In the genomic region with DNA sequence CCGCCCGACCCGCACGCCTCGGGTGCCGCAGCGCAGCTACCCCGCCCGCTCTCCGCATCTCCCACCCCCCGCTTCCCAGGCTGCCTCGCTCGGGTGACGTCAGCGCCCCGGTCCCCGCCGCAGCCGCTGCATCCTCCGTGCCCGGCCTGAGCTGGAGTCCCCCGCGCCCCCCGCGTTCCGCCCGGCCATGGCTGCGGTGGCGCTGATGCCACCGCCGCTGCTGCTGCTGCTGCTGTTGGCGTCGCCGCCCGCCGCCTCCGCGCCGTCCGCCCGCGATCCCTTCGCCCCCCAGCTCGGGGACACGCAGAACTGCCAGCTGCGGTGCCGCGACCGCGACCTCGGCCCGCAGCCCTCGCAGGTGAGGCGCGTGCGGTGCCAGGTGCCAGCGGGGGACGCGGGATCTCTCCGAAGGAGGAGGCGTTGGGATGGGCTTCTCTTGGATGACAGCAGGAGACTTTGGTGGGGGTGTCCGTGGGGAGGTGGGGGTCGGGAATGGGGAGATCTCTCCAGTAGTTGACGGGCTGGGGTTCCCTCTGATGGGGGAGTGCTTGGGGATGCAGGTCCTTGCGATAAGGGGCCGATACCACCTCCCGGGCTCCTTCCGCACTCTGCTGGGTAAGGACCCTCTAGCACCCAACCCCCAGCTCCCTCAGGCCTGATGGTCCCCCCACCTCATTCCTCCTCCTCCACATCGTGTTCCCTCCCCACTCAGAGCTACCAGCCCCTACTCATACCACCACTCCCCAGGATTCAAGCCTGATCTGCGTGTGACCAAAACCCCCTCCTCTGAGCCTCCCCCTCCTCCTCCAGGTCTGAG, we compare ENCODE assay signal across 8 cellular contexts. TPM values are rescaled to one million over a fixed set of nuclear protein-coding genes. Genes with fewer than 3 reads are reported as not detected.
DNase-seq lines count a peak whose midpoint lies in the region; ATAC-seq, FAIRE-seq and TF ChIP-seq lines count a peak whose summit lies in the region.

A gene (plus strand): TSS at position 99 of the 817 bp plus-strand sequence. CDS start 89 bp downstream, at position 188.

- H3K27ac Mint-ChIP-seq in T-helper 2 cell treated with Interferon-gamma antibody and Interleukin-4, amounts not matched to agents 5 μg/mL and 100 μg/mL, for 36 hours, result no peak within 1 kb of the TSS
- H3K27ac Mint-ChIP-seq in natural killer cell, result no peak within 1 kb of the TSS

- H3K4me1 Mint-ChIP-seq in T-helper 2 cell treated with Interferon-gamma antibody and Interleukin-4, amounts not matched to agents 5 μg/mL and 100 μg/mL, for 36 hours (ENCODE audit: low read depth), result peaks cover 5% of the 10 kb centered on the region
- H3K4me1 Mint-ChIP-seq in natural killer cell, result peaks cover 4 to 23% of the 10 kb centered on the region in 2 donors

- TF ChIP-seq CTCF in natural killer cell (IDR thresholded peaks at IDR 0.05), result no peak

- FAIRE-seq in H54 (lab: Jason Lieb, UNC), result no peak

- intact Hi-C loops in natural killer cell (cut with micrococcal nuclease), result no loop called here

- H3K4me3 Mint-ChIP-seq in T-helper 2 cell treated with Interferon-gamma antibody and Interleukin-4, amounts not matched to agents 5 μg/mL and 100 μg/mL, for 36 hours, result peak within 1 kb of the TSS; percentile 61
- H3K4me3 Mint-ChIP-seq in natural killer cell, result peak within 1 kb of the TSS; percentile 57

- DNase-seq in H54 (ENCODE audit: insufficient read length, low spot score) (no peak), ecto neural progenitor cell (ENCODE audit: low spot score) (peak; percentile 74), natural killer cell (peak; percentile 42), medulla oblongata (ENCODE audit: extremely low spot score) (no peak), kidney glomerular epithelial cell (lab: John Stamatoyannopoulos, UW) (no peak)
- DNase-seq in T-helper 2 cell treated with Interferon-gamma antibody and Interleukin-4, amounts not matched to agents 5 μg/mL and 100 μg/mL, for 36 hours (ENCODE audit: low spot score), result peak; percentile 27

- no peaks in the 10 kb centered on the region for H3K9me3 Mint-ChIP-seq in T-helper 2 cell treated with Interferon-gamma antibody and Interleukin-4, amounts not matched to agents 5 μg/mL and 100 μg/mL, for 36 hours
- H3K9me3 Mint-ChIP-seq in natural killer cell, result no peaks in the 10 kb centered on the region

- H3K36me3 Mint-ChIP-seq in T-helper 2 cell treated with Interferon-gamma antibody and Interleukin-4, amounts not matched to agents 5 μg/mL and 100 μg/mL, for 36 hours (ENCODE audit: low read depth), result no peaks in the 10 kb centered on the region
- H3K36me3 Mint-ChIP-seq in natural killer cell, result no peaks in the 10 kb centered on the region

- peak; percentile 48 to 83 (median 76) for ATAC-seq in natural killer cell
- ATAC-seq in HG03439 (IDR thresholded peaks at IDR 0.05; ENCODE audit: unreplicated experiment), result no peak
- ATAC-seq in HG02588 (IDR thresholded peaks at IDR 0.05; ENCODE audit: unreplicated experiment), result no peak

- peak; percentile 21; the same call in 1 of the 2 replicates for TF ChIP-seq POLR2A in H54 (IDR thresholded peaks at IDR 0.05; ENCODE audit: low read depth, low read length)

- H3K27me3 Mint-ChIP-seq in T-helper 2 cell treated with Interferon-gamma antibody and Interleukin-4, amounts not matched to agents 5 μg/mL and 100 μg/mL, for 36 hours (ENCODE audit: low read depth), result peaks cover 76% of the 10 kb centered on the region
- H3K27me3 Mint-ChIP-seq in natural killer cell (ENCODE audit: low read depth in 2 of 2), result peaks cover 37 to 60% of the 10 kb centered on the region in 2 donors

RNA-seq across cellular contexts. Expression of the gene that starts here (rescaled TPM):
- not detected for total RNA-seq in natural killer cell

Comparison
In these comparisons a context has a peak if more than half of its experiments do, and no peak if none do; other contexts are left out.
1. Peak in DNase-seq and ATAC-seq in natural killer cell; RNA of the gene not detected or under 1 TPM.
2. DNase-seq: peak in T-helper 2 cell treated with Interferon-gamma antibody and Interleukin-4, amounts not matched to agents 5 μg/mL and 100 μg/mL, for 36 hours (single experiment) and ecto neural progenitor cell (single experiment); none in H54 (single experiment), medulla oblongata (single experiment) and kidney glomerular epithelial cell (single experiment).